In the genomic region with DNA sequence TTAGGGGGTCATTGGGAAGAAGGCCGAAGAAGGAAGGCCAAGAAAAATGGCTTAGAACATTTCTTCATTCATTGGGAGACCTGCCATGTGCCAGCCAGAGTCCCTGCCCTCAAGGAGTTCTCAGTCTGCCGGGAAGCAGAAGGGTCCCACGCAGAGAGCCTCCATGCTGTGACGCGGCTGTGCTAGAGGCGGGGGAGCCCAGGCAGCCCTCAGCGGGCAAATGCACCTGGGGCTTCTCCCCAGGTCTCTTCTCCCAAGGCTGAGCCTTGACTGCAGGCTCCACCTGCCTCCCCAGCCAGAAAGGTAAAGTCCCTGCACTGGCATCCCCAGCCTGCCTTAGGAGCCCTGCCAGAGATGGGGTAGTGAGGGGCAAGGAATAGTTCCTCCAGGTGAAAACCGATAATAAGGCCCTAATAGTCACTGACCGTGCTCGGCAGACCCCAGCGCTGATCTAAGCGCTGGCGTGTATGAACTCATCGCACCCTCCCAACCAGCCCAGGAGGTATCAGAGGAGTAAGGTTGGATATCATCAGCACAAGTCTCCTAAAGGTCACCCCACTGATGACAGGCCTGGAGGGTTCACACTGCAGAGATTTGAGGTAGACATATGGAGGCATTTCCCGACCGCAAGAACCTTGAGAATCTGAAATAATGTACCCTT, we compare ENCODE assay signal across 8 cellular contexts. TPM values are rescaled to one million over a fixed set of nuclear protein-coding genes. Genes with fewer than 3 reads are reported as not detected.
DNase-seq lines count a peak whose midpoint lies in the region; ATAC-seq and TF ChIP-seq lines count a peak whose summit lies in the region.

No MANE protein-coding gene starts in this region.

- H3K36me3 ChIP-seq in CD8-positive, alpha-beta T cell (ENCODE audit: insufficient read depth, low read length): no peaks in the 10 kb centered on the region
- H3K36me3 ChIP-seq in SJSA1 (no peaks in the 10 kb centered on the region), esophagus (ENCODE audit: control insufficient read depth in 2 of 2, insufficient read depth in 2 of 2, low read length in 1 of 2) (no peaks in the 10 kb centered on the region)

- intact Hi-C loops in CD8-positive, alpha-beta T cell (cut with DNase I, micrococcal nuclease): no loop called here

- CTCF ChIA-PET in CD8-positive, alpha-beta T cell (lab: Charles Lee): interaction anchor here (2.3 kb wide), 1 partner anchor 20 kb away, joined by 9 read pairs; no protein-coding TSS in a partner anchor

- H3K27me3 Mint-ChIP-seq in CD8-positive, alpha-beta T cell (ENCODE audit: low read depth): peaks cover 5% of the 10 kb centered on the region
- no peaks in the 10 kb centered on the region for H3K27me3 Mint-ChIP-seq in osteocyte (ENCODE audit: unreplicated experiment)

- peaks cover 15% of the 10 kb centered on the region for H3K4me1 ChIP-seq in CD8-positive, alpha-beta T cell (ENCODE audit: insufficient read depth, low read length)
- H3K4me1 ChIP-seq in SJSA1 (replicated peaks): peaks cover 19% of the 10 kb centered on the region
- peaks cover 0 to 9% of the 10 kb centered on the region in 2 donors for H3K4me1 ChIP-seq in esophagus (ENCODE audit: control insufficient read depth in 2 of 2, insufficient read depth in 2 of 2, low read length in 1 of 2)

- H3K4me3 ChIP-seq in CD8-positive, alpha-beta T cell (ENCODE audit: low read depth, low read length): peak overlapping the region; percentile 66
- peak overlapping the region; percentile 51 for H3K4me3 ChIP-seq in SJSA1
- H3K4me3 ChIP-seq in esophagus (ENCODE audit: low read depth in 1 of 2, low read length in 2 of 2): peak overlapping the region; percentile 52 to 75

- H3K27ac Mint-ChIP-seq in CD8-positive, alpha-beta T cell: peak overlapping the region; percentile 86
- peak overlapping the region; percentile 85 for H3K27ac Mint-ChIP-seq in osteocyte (ENCODE audit: unreplicated experiment)

- H3K27me3 ChIP-seq in CD8-positive, alpha-beta T cell (ENCODE audit: insufficient read depth, low read length): no peaks in the 10 kb centered on the region
- H3K27me3 ChIP-seq in SJSA1 (replicated peaks): no peaks in the 10 kb centered on the region; the same call in 1 of the 2 replicates
- H3K27me3 ChIP-seq in esophagus (ENCODE audit: control insufficient read depth in 1 of 2, insufficient read depth in 2 of 2, low read length in 2 of 2): no peaks in the 10 kb centered on the region

- H3K4me3 Mint-ChIP-seq in CD8-positive, alpha-beta T cell: peak overlapping the region; percentile 87
- peak overlapping the region; percentile 83 for H3K4me3 Mint-ChIP-seq in osteocyte (ENCODE audit: unreplicated experiment)

- WGBS in esophagus, 2 donors: 50% methylated on average over 16 of the region's 16 CpGs

- H3K9me3 ChIP-seq in CD8-positive, alpha-beta T cell (ENCODE audit: low read length): no peaks in the 10 kb centered on the region
- H3K9me3 ChIP-seq in SJSA1 (replicated peaks) (no peaks in the 10 kb centered on the region), esophagus (ENCODE audit: control insufficient read depth in 2 of 2, insufficient read depth in 1 of 2, low read depth in 1 of 2, low read length in 1 of 2) (no peaks in the 10 kb centered on the region)

- H3K27ac ChIP-seq in CD8-positive, alpha-beta T cell (ENCODE audit: low read depth, low read length): peak overlapping the region; percentile 74
- peak overlapping the region; percentile 59 for H3K27ac ChIP-seq in SJSA1
- peak overlapping the region; percentile 80 to 84 for H3K27ac ChIP-seq in esophagus (ENCODE audit: low read depth in 2 of 2, low read length in 1 of 2)

- ATAC-seq in CD8-positive, alpha-beta T cell: peak; percentile 46
- no peak for ATAC-seq in GM18873 (IDR thresholded peaks at IDR 0.05; ENCODE audit: low FRiP score, unreplicated experiment)
- ATAC-seq in HG03280 (IDR thresholded peaks at IDR 0.05; ENCODE audit: unreplicated experiment): no peak

- no peak for TF ChIP-seq CTCF in CD8-positive, alpha-beta T cell (IDR thresholded peaks at IDR 0.05)
- no peak for TF ChIP-seq CTCF in osteocyte (IDR thresholded peaks at IDR 0.05)

- H3K36me3 Mint-ChIP-seq in CD8-positive, alpha-beta T cell: no peaks in the 10 kb centered on the region
- H3K36me3 Mint-ChIP-seq in osteocyte (ENCODE audit: unreplicated experiment): no peaks in the 10 kb centered on the region

- POLR2A ChIA-PET in CD8-positive, alpha-beta T cell (lab: Charles Lee): no interaction called here

- no peak for DNase-seq in CD8-positive, alpha-beta T cell
- DNase-seq in SJSA1 (ENCODE audit: low read depth in 1 of 2, low spot score in 2 of 2) (no peak), osteocyte (ENCODE audit: extremely low spot score, unreplicated experiment) (no peak), HuH-7.5 (ENCODE audit: low spot score) (no peak)
- no peak for DNase-seq in central memory CD4-positive, alpha-beta T cell

- peaks cover 15% of the 10 kb centered on the region for H3K4me1 Mint-ChIP-seq in CD8-positive, alpha-beta T cell (ENCODE audit: low read depth)
- H3K4me1 Mint-ChIP-seq in osteocyte (ENCODE audit: unreplicated experiment): peaks cover 9% of the 10 kb centered on the region

- no peaks in the 10 kb centered on the region for H3K9me3 Mint-ChIP-seq in CD8-positive, alpha-beta T cell
- H3K9me3 Mint-ChIP-seq in osteocyte (ENCODE audit: unreplicated experiment): no peaks in the 10 kb centered on the region

RNA-seq across cellular contexts. Expression of gene CDR2L, which starts 6.0 kb away (rescaled TPM):
- total RNA-seq in CD8-positive, alpha-beta T cell: under 1 TPM; 0.14 to 0.27 TPM
- total RNA-seq in SJSA1 (2014; rRNA removed; shearing (Covaris generic)): 9.6 and 14.7 TPM in 2 replicates
- polyA plus RNA-seq in esophagus: 1 to 10 TPM; 3.6 to 4.3 TPM
- 21.4 and 22.8 TPM in 2 replicates for total RNA-seq in osteocyte

RNA-seq across cellular contexts. Expression of gene HID1, which starts 8.9 kb away (rescaled TPM):
- 10 to 100 TPM; 25.9 to 26.4 TPM for total RNA-seq in CD8-positive, alpha-beta T cell
- total RNA-seq in SJSA1 (2014; rRNA removed; shearing (Covaris generic)): 0.16 TPM in 1 of 2 replicates, not detected in the other
- 1 to 10 TPM; 2.7 to 6.6 TPM for polyA plus RNA-seq in esophagus
- total RNA-seq in osteocyte: 10.1 and 11.9 TPM in 2 replicates

RNA-seq across cellular contexts. Expression of gene MRPL58, which starts 31.0 kb away (rescaled TPM):
- 10 to 100 TPM in 1 of 2 experiments, 1 to 10 TPM in 1; 9.2 to 11.2 TPM for total RNA-seq in CD8-positive, alpha-beta T cell
- 154 and 186 TPM in 2 replicates for total RNA-seq in SJSA1 (2014; rRNA removed; shearing (Covaris generic))
- polyA plus RNA-seq in esophagus: 10 to 100 TPM; 31.8 to 42.4 TPM
- total RNA-seq in osteocyte: 22.4 and 25.1 TPM in 2 replicates

RNA-seq across cellular contexts. Expression of gene OTOP3, which starts 45.8 kb away (rescaled TPM):
- not detected for total RNA-seq in CD8-positive, alpha-beta T cell
- total RNA-seq in SJSA1 (2014; rRNA removed; shearing (Covaris generic)): not detected in 2 replicates
- polyA plus RNA-seq in esophagus: 10 to 100 TPM; 11.2 to 16.1 TPM
- total RNA-seq in osteocyte: not detected in 2 replicates

RNA-seq across cellular contexts. Expression of gene OTOP2, which starts 57.4 kb away (rescaled TPM):
- total RNA-seq in CD8-positive, alpha-beta T cell: not detected
- not detected in 2 replicates for total RNA-seq in SJSA1 (2014; rRNA removed; shearing (Covaris generic))
- polyA plus RNA-seq in esophagus: under 1 TPM; 0.61 to 0.77 TPM
- total RNA-seq in osteocyte: not detected in 2 replicates
